8 cellular contexts compared by ENCODE assay signal in the genomic region with DNA sequence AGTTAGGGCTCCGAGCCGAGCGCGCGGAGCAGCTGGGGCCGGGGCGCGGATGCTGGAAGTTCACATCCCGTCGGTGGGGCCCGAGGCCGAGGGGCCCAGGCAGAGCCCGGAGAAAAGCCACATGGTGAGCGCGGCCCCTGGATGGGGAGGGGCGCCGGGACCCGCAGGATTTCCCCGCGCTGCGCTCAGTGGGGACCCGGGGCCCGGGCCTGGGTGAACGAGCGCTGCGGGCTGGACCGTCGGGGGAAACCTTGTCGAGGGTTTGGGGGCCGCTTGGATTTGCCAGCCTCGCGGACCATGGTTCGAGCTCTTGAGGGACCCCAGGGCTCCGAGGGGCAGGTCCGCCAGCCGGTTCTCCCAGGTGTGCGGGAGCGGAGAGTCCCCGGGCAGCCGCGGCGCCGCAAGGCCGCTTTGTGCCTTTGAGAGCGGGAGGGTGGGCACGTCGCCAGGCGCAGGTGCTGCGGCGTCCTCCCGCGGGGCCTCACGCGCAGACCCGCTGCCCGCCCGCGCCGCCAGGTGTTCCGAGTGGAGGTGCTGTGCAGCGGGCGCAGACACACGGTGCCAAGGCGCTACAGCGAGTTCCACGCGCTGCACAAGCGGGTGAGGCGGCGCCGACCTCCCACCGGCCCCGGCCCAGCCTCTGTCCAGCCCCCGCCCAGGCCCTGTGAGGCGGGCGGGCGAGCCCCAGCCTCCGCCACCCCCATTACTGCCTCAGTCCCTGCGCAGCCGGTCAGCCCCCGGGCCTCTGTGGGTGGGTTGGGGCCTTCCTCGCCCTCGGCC. TPM values are rescaled to one million over a fixed set of nuclear protein-coding genes. Genes with fewer than 3 reads are reported as not detected.
DNase-seq lines count a peak whose midpoint lies in the region; ATAC-seq, FAIRE-seq and TF ChIP-seq lines count a peak whose summit lies in the region.

A gene (plus strand): TSS at position 5 of the 780 bp plus-strand sequence. CDS start 45 bp downstream, at position 50.

- peak within 1 kb of the TSS; percentile 98 for H3K27ac ChIP-seq in BLaER1
- no peak within 1 kb of the TSS for H3K27ac ChIP-seq in keratinocyte (ENCODE audit: control insufficient read depth, insufficient read depth, low read length)

- H3K4me1 ChIP-seq in BLaER1 (peaks cover 54% of the 10 kb centered on the region), keratinocyte (ENCODE audit: control insufficient read depth, extremely low read depth, insufficient read depth, low read length) (peaks cover 4% of the 10 kb centered on the region)

- ATAC-seq in GM19023 (IDR thresholded peaks at IDR 0.05; ENCODE audit: unreplicated experiment) = peak; percentile 16
- no peak for ATAC-seq in activated naive CD8-positive, alpha-beta T cell treated with anti-CD3 and anti-CD28 coated beads, Interleukin-2, amount 50 U/mL, for 24 hours

- H3K4me2 ChIP-seq in BLaER1 (peak within 1 kb of the TSS; percentile 97), keratinocyte (ENCODE audit: control insufficient read depth, extremely low read depth, insufficient read depth, low read depth, low read length) (peak within 1 kb of the TSS; percentile 73)

- H3K9ac ChIP-seq in BLaER1 (peak within 1 kb of the TSS; percentile 97), keratinocyte (ENCODE audit: control insufficient read depth, extremely low read depth, insufficient read depth, low read length) (no peak within 1 kb of the TSS)

- H4K20me1 ChIP-seq in BLaER1 (peaks cover 34% of the 10 kb centered on the region), keratinocyte (ENCODE audit: control insufficient read depth, extremely low read depth, insufficient read depth, low read length) (peaks cover 2% of the 10 kb centered on the region)

- no peaks in the 10 kb centered on the region for H3K79me2 ChIP-seq in keratinocyte (ENCODE audit: control insufficient read depth, insufficient read depth, low read length)

- H3K36me3 ChIP-seq in BLaER1 = peaks cover 33% of the 10 kb centered on the region
- peaks cover 15 to 20% of the 10 kb centered on the region in 2 experiments for H3K36me3 ChIP-seq in keratinocyte (ENCODE audit: control insufficient read depth in 2 of 2, extremely low read depth in 1 of 2, insufficient read depth in 2 of 2, low read length in 2 of 2)

- peak within 1 kb of the TSS; percentile 62 for H2AFZ ChIP-seq in keratinocyte (ENCODE audit: control insufficient read depth, low read length)

- no peak for TF ChIP-seq CTCF in keratinocyte (optimal IDR thresholded peaks at IDR 0.05 in 1 of 3, IDR thresholded peaks at IDR 0.05 in 1 of 3, conservative IDR thresholded peaks at IDR 0.05 in 1 of 3; ENCODE audit: extremely low read depth in 1 of 3, insufficient read depth in 2 of 3, low read length in 3 of 3)

- H3K9me1 ChIP-seq in keratinocyte (ENCODE audit: control insufficient read depth, extremely low read depth, insufficient read depth, low read length) = no peaks in the 10 kb centered on the region

- H3K4me3 ChIP-seq in BLaER1 (peak within 1 kb of the TSS; percentile 95), keratinocyte (ENCODE audit: control insufficient read depth in 2 of 3, extremely low read depth in 1 of 3, insufficient read depth in 2 of 3, low read depth in 1 of 3, low read length in 3 of 3) (peak within 1 kb of the TSS; percentile 29 to 56 (median 53))
- H3K4me3 ChIP-seq in Jurkat, Clone E6-1 (ENCODE audit: low read length) = peak within 1 kb of the TSS; percentile 33

- dilution Hi-C loops in keratinocyte (cut with MboI; ENCODE audit: extremely low pct_ligation_motif_present, low sequenced_read_pairs) = no loop called here

- H3K27me3 ChIP-seq in BLaER1 (no peaks in the 10 kb centered on the region), keratinocyte (ENCODE audit: control insufficient read depth, extremely low read depth, insufficient read depth, low read length) (peaks cover 15% of the 10 kb centered on the region)

- FAIRE-seq in keratinocyte (lab: Jason Lieb, UNC) = no peak

- H3K27ac Mint-ChIP-seq in activated naive CD8-positive, alpha-beta T cell treated with anti-CD3 and anti-CD28 coated beads, Interleukin-2, amount 50 U/mL, for 24 hours = no peak within 1 kb of the TSS

- H3K4me3 Mint-ChIP-seq in activated naive CD8-positive, alpha-beta T cell treated with anti-CD3 and anti-CD28 coated beads, Interleukin-2, amount 50 U/mL, for 24 hours = peak within 1 kb of the TSS; percentile 65

- H3K27me3 Mint-ChIP-seq in activated naive CD8-positive, alpha-beta T cell treated with anti-CD3 and anti-CD28 coated beads, Interleukin-2, amount 50 U/mL, for 24 hours = peaks cover 3% of the 10 kb centered on the region

- peaks cover 7% of the 10 kb centered on the region for H3K36me3 Mint-ChIP-seq in activated naive CD8-positive, alpha-beta T cell treated with anti-CD3 and anti-CD28 coated beads, Interleukin-2, amount 50 U/mL, for 24 hours (ENCODE audit: low read depth)

- no peak for DNase-seq in Jurkat, Clone E6-1 (ENCODE audit: low read depth, low spot score)
- peak; percentile 36 for DNase-seq in activated naive CD8-positive, alpha-beta T cell treated with anti-CD3 and anti-CD28 coated beads, Interleukin-2, amount 50 U/mL, for 24 hours
- DNase-seq in keratinocyte (ENCODE audit: low read depth, low spot score) = no peak
- peak in 5 of 6 experiments; percentile 5 to 40 (median 25) for DNase-seq in stimulated activated naive CD4-positive, alpha-beta T cell (lab: John Stamatoyannopoulos, UW)
- DNase-seq in kidney tubule cell (ENCODE audit: low spot score) = no peak
- DNase-seq in amniotic stem cell (lab: John Stamatoyannopoulos, UW) = no peak

- peaks cover 23% of the 10 kb centered on the region for H3K4me1 Mint-ChIP-seq in activated naive CD8-positive, alpha-beta T cell treated with anti-CD3 and anti-CD28 coated beads, Interleukin-2, amount 50 U/mL, for 24 hours

- H3K9me3 ChIP-seq in BLaER1 (no peaks in the 10 kb centered on the region), keratinocyte (ENCODE audit: control insufficient read depth, low read depth, low read length) (no peaks in the 10 kb centered on the region)

- H3K9me3 Mint-ChIP-seq in activated naive CD8-positive, alpha-beta T cell treated with anti-CD3 and anti-CD28 coated beads, Interleukin-2, amount 50 U/mL, for 24 hours = no peaks in the 10 kb centered on the region

RNA-seq across cellular contexts. Expression of the gene that starts here (rescaled TPM):
- polyA plus RNA-seq in Jurkat, Clone E6-1 (2012; ENCODE audit: insufficient read depth, insufficient read length) = 0.43 TPM
- 0.03 to 0.04 TPM in 2 of 3 replicates, not detected in the other for polyA plus RNA-seq in keratinocyte
- polyA plus RNA-seq in keratinocyte (2011; ENCODE audit: low read depth) = not detected
- polyA plus RNA-seq in keratinocyte (2011; cell fraction: cytosol; rRNA removed) = 0.01 TPM in 1 of 2 replicates, not detected in the other
- 0.09 and 0.24 TPM in 2 replicates for polyA plus RNA-seq in keratinocyte (2011; cell fraction: nucleus; rRNA removed)
- 0.74 and 0.86 TPM in 2 replicates for polyA plus RNA-seq in keratinocyte (2012; ENCODE audit: low replicate concordance)
- 0.16 to 0.40 TPM (median 0.16 TPM) in 3 replicates for polyA minus RNA-seq in keratinocyte
- polyA minus RNA-seq in keratinocyte (2011; cell fraction: cytosol; rRNA and poly(A)+ RNA removed) = not detected
- polyA minus RNA-seq in keratinocyte (2011; cell fraction: nucleus; rRNA and poly(A)+ RNA removed) = 0.32 and 0.54 TPM in 2 replicates

Comparison
In these comparisons a context has a peak if more than half of its experiments do, and no peak if none do; other contexts are left out.
1. H3K4me3 ChIP-seq: peak in every context shown above with its lines; median percentile 95 in BLaER1; 53 in keratinocyte; 33 in Jurkat, Clone E6-1.
2. DNase-seq: peak in activated naive CD8-positive, alpha-beta T cell treated with anti-CD3 and anti-CD28 coated beads, Interleukin-2, amount 50 U/mL, for 24 hours (single experiment) and stimulated activated naive CD4-positive, alpha-beta T cell (5 of 6); none in Jurkat, Clone E6-1 (single experiment), keratinocyte (single experiment), kidney tubule cell (single experiment) and amniotic stem cell (single experiment).